In the genomic region with DNA sequence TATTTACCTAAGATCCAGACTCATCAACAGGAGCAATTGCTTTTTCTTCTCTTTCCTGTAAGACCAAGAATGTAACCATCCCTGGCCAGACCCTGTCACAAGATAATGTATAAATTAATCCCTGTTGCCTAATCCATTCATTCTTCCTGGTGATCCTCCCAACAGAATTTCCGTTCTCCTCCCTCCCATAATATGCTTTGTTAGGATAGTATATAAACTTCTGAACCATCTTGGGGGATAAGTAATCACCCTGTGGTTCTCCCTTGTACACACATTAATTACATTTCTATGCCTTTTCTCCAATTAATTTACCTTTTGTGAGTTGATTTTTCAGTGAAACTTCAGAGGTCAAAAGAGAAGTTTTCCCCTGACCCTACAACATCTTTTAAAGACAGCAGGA, we compare ENCODE assay signal across 8 cellular contexts.
"Had no signal": no experiment of that assay in that cellular context is flagged by ENCODE, and none has a peak within 500 bp of the region (broad histone marks: within the 10 kb centered on the region; RNA-seq: fewer than 3 reads in every experiment).

No MANE protein-coding gene starts in this region.

- H3K27ac Mint-ChIP-seq: H9, HFFc6 had no signal

- ATAC-seq: HCT116 had no signal

- H3K27ac ChIP-seq: GM23248 had no signal

- H3K36me3 ChIP-seq: HAP-1 had no signal

- H3K4me3 Mint-ChIP-seq: H9, HFFc6 had no signal

- DNase-seq: GM23248, GOT3, H7, H9, HCEC 1CT, HFFc6 had no signal

- H3K9ac ChIP-seq: GM23248 had no signal

- H2AFZ ChIP-seq: GM23248 had no signal

- H3K4me3 ChIP-seq: GM23248, HAP-1 had no signal
